6 cellular contexts compared by ENCODE assay signal in genomic region chr21:32693581-32693980, GRCh38.
"Had no signal": no experiment of that assay in that cellular context is flagged by ENCODE, and none has a peak within 500 bp of the region (broad histone marks: within the 10 kb centered on the region; RNA-seq: fewer than 3 reads in every experiment).

No MANE protein-coding gene starts in this region.

- H3K27ac ChIP-seq: HL-60, KMS-11 had no signal

- DNase-seq: IMR-90, KBM-7, KG1 had no signal

- H3K4me2 ChIP-seq: KMS-11 had no signal

- H3K9ac ChIP-seq: KMS-11 had no signal

- FAIRE-seq: HTR-8/SVneo had no signal
